In genomic region chr16:11793840-11794239, GRCh38 we compare ENCODE assay signal across 9 cellular contexts. TPM values are rescaled to one million over a fixed set of nuclear protein-coding genes. Genes with fewer than 3 reads are reported as not detected.
DNase-seq lines count a peak whose midpoint lies in the region; ATAC-seq, FAIRE-seq and TF ChIP-seq lines count a peak whose summit lies in the region.
"Had no signal": no experiment of that assay in that cellular context is flagged by ENCODE, and none has a peak within 500 bp of the region (broad histone marks: within the 10 kb centered on the region; RNA-seq: fewer than 3 reads in every experiment).

No MANE protein-coding gene starts in this region.

- H3K36me3 Mint-ChIP-seq in activated naive CD4-positive, alpha-beta T cell treated with anti-CD3 and anti-CD28 coated beads for 36 hours (ENCODE audit: low read depth): peaks cover 47% of the 10 kb centered on the region
- H3K36me3 Mint-ChIP-seq in activated CD8-positive, alpha-beta T cell treated with anti-CD3 and anti-CD28 coated beads, Interleukin-2, amount 10 ng/mL, durations not matched to agents 7 days and 5 days (ENCODE audit: low read depth): peaks cover 44% of the 10 kb centered on the region

- intact Hi-C loops in activated naive CD4-positive, alpha-beta T cell treated with anti-CD3 and anti-CD28 coated beads for 36 hours (cut with micrococcal nuclease): loop anchor here (5.0 to 10.0 kb wide), 2 partner anchors 432 to 539 kb away; partner anchors contain the start of gene SOCS1
- intact Hi-C loops in testis (cut with DNase I; ENCODE audit: low total_unique reads): no loop called here

- no peaks in the 10 kb centered on the region for H3K27me3 Mint-ChIP-seq in activated naive CD4-positive, alpha-beta T cell treated with anti-CD3 and anti-CD28 coated beads for 36 hours (ENCODE audit: low read depth)
- H3K27me3 Mint-ChIP-seq in activated CD8-positive, alpha-beta T cell treated with anti-CD3 and anti-CD28 coated beads, Interleukin-2, amount 10 ng/mL, durations not matched to agents 7 days and 5 days (ENCODE audit: low read depth): no peaks in the 10 kb centered on the region

- H3K36me3 ChIP-seq in keratinocyte (ENCODE audit: control insufficient read depth in 2 of 2, extremely low read depth in 1 of 2, insufficient read depth in 2 of 2, low read length in 2 of 2) (peaks cover 3 to 7% of the 10 kb centered on the region in 2 experiments), testis (ENCODE audit: low read depth, missing control alignments) (no peaks in the 10 kb centered on the region)

- dilution Hi-C loops in keratinocyte (cut with MboI; ENCODE audit: extremely low pct_ligation_motif_present, low sequenced_read_pairs): no loop called here

- POLR2A ChIA-PET in activated CD8-positive, alpha-beta T cell treated with anti-CD3 and anti-CD28 coated beads, Interleukin-2, amount 10 ng/mL, durations not matched to agents 7 days and 5 days (lab: Charles Lee): interaction anchor here (9.5 kb wide), 1 partner anchor 9 kb away, joined by 149 read pairs; no protein-coding TSS in a partner anchor

- CTCF ChIA-PET in activated naive CD4-positive, alpha-beta T cell treated with anti-CD3 and anti-CD28 coated beads for 36 hours (lab: Charles Lee): no interaction called here
- CTCF ChIA-PET in activated CD8-positive, alpha-beta T cell treated with anti-CD3 and anti-CD28 coated beads, Interleukin-2, amount 10 ng/mL, durations not matched to agents 7 days and 5 days (lab: Charles Lee): no interaction called here

- peak overlapping the region; percentile 67 for H3K4me2 ChIP-seq in keratinocyte (ENCODE audit: control insufficient read depth, extremely low read depth, insufficient read depth, low read depth, low read length)

- H3K27ac Mint-ChIP-seq in activated naive CD4-positive, alpha-beta T cell treated with anti-CD3 and anti-CD28 coated beads for 36 hours: peak overlapping the region; percentile 89
- no peak overlapping the region for H3K27ac Mint-ChIP-seq in activated CD8-positive, alpha-beta T cell treated with anti-CD3 and anti-CD28 coated beads, Interleukin-2, amount 10 ng/mL, durations not matched to agents 7 days and 5 days

- no peak for ATAC-seq in activated CD8-positive, alpha-beta T cell treated with anti-CD3 and anti-CD28 coated beads, Interleukin-2, amount 10 ng/mL, durations not matched to agents 7 days and 5 days

- H2AFZ ChIP-seq in keratinocyte (ENCODE audit: control insufficient read depth, low read length): no peak overlapping the region

- H3K9me3 ChIP-seq in keratinocyte (ENCODE audit: control insufficient read depth, low read depth, low read length): no peaks in the 10 kb centered on the region
- no peaks in the 10 kb centered on the region for H3K9me3 ChIP-seq in testis

- WGBS in testis, 2 donors: 40 to 46% methylated on average over 7 of the region's 7 CpGs

- peaks cover 27% of the 10 kb centered on the region for H3K4me1 ChIP-seq in keratinocyte (ENCODE audit: control insufficient read depth, extremely low read depth, insufficient read depth, low read length)
- peaks cover 44% of the 10 kb centered on the region for H3K4me1 ChIP-seq in testis

- TF ChIP-seq CTCF in keratinocyte (optimal IDR thresholded peaks at IDR 0.05 in 1 of 3, IDR thresholded peaks at IDR 0.05 in 1 of 3, conservative IDR thresholded peaks at IDR 0.05 in 1 of 3; ENCODE audit: extremely low read depth in 1 of 3, insufficient read depth in 2 of 3, low read length in 3 of 3) (no peak), testis (IDR thresholded peaks at IDR 0.05) (no peak), GM20000 (IDR thresholded peaks at IDR 0.05; ENCODE audit: extremely low read depth, missing control alignments) (no peak)

- DNase-seq in activated naive CD4-positive, alpha-beta T cell treated with anti-CD3 and anti-CD28 coated beads for 36 hours: peak; percentile 43
- DNase-seq in activated naive CD4-positive, alpha-beta T cell (lab: John Stamatoyannopoulos, UW): no peak
- no peak for DNase-seq in activated CD8-positive, alpha-beta T cell treated with anti-CD3 and anti-CD28 coated beads, Interleukin-2, amount 10 ng/mL, durations not matched to agents 7 days and 5 days
- DNase-seq in keratinocyte (ENCODE audit: low read depth, low spot score) (no peak), testis (peak; percentile 40), cerebellar nuclear complex (lab: John Stamatoyannopoulos, UW) (no peak), GM20000 (ENCODE audit: low spot score) (no peak), NCI-H1048 (lab: John Stamatoyannopoulos, UW) (no peak)
- DNase-seq: EL had no signal

- peak overlapping the region; percentile 37 for H3K27ac ChIP-seq in keratinocyte (ENCODE audit: control insufficient read depth, insufficient read depth, low read length)
- H3K27ac ChIP-seq in testis: peak overlapping the region in 1 of 2 donors; percentile 65

- peaks cover 3% of the 10 kb centered on the region for H3K9me1 ChIP-seq in keratinocyte (ENCODE audit: control insufficient read depth, extremely low read depth, insufficient read depth, low read length)

- H3K27me3 ChIP-seq in keratinocyte (ENCODE audit: control insufficient read depth, extremely low read depth, insufficient read depth, low read length) (no peaks in the 10 kb centered on the region), testis (no peaks in the 10 kb centered on the region)

- no peak for FAIRE-seq in keratinocyte (lab: Jason Lieb, UNC)

- peak overlapping the region in 2 of 3 experiments; percentile 13 to 32 for H3K4me3 ChIP-seq in keratinocyte (ENCODE audit: control insufficient read depth in 2 of 3, extremely low read depth in 1 of 3, insufficient read depth in 2 of 3, low read depth in 1 of 3, low read length in 3 of 3)
- H3K4me3 ChIP-seq in testis: no peak overlapping the region

- peak overlapping the region; percentile 47 for H3K9ac ChIP-seq in keratinocyte (ENCODE audit: control insufficient read depth, extremely low read depth, insufficient read depth, low read length)

- H3K79me2 ChIP-seq in keratinocyte (ENCODE audit: control insufficient read depth, insufficient read depth, low read length): peaks cover 89% of the 10 kb centered on the region

- no peaks in the 10 kb centered on the region for H3K9me3 Mint-ChIP-seq in activated naive CD4-positive, alpha-beta T cell treated with anti-CD3 and anti-CD28 coated beads for 36 hours
- H3K9me3 Mint-ChIP-seq in activated CD8-positive, alpha-beta T cell treated with anti-CD3 and anti-CD28 coated beads, Interleukin-2, amount 10 ng/mL, durations not matched to agents 7 days and 5 days (ENCODE audit: insufficient read depth): no peaks in the 10 kb centered on the region

- H3K4me1 Mint-ChIP-seq in activated naive CD4-positive, alpha-beta T cell treated with anti-CD3 and anti-CD28 coated beads for 36 hours (ENCODE audit: low read depth): peaks cover 73% of the 10 kb centered on the region
- H3K4me1 Mint-ChIP-seq in activated CD8-positive, alpha-beta T cell treated with anti-CD3 and anti-CD28 coated beads, Interleukin-2, amount 10 ng/mL, durations not matched to agents 7 days and 5 days (ENCODE audit: low read depth): peaks cover 66% of the 10 kb centered on the region

- H3K4me3 Mint-ChIP-seq in activated naive CD4-positive, alpha-beta T cell treated with anti-CD3 and anti-CD28 coated beads for 36 hours: peak overlapping the region; percentile 84
- H3K4me3 Mint-ChIP-seq in activated CD8-positive, alpha-beta T cell treated with anti-CD3 and anti-CD28 coated beads, Interleukin-2, amount 10 ng/mL, durations not matched to agents 7 days and 5 days: peak overlapping the region; percentile 17

- no peak for TF ChIP-seq POLR2A in testis (IDR thresholded peaks at IDR 0.05)

- no peaks in the 10 kb centered on the region for H4K20me1 ChIP-seq in keratinocyte (ENCODE audit: control insufficient read depth, extremely low read depth, insufficient read depth, low read length)

RNA-seq across cellular contexts. Expression of gene ZC3H7A, which starts 3.2 kb away (rescaled TPM):
- total RNA-seq in activated naive CD4-positive, alpha-beta T cell treated with anti-CD3 and anti-CD28 coated beads for 36 hours: 100 to 1,000 TPM; 123 to 127 TPM
- 10 to 100 TPM; 58.9 TPM for total RNA-seq in activated CD8-positive, alpha-beta T cell treated with anti-CD3 and anti-CD28 coated beads, Interleukin-2, amount 10 ng/mL, durations not matched to agents 7 days and 5 days
- polyA plus RNA-seq in keratinocyte (23.0 to 51.4 TPM (median 43.9 TPM) in 3 replicates), testis (ENCODE audit: insufficient read depth, low read depth, low replicate concordance) (24.6 TPM)
- 75.3 TPM for polyA plus RNA-seq in keratinocyte (2011; ENCODE audit: low read depth)
- polyA plus RNA-seq in keratinocyte (2011; cell fraction: cytosol; rRNA removed): 41.0 and 72.1 TPM in 2 replicates
- 88.0 and 106 TPM in 2 replicates for polyA plus RNA-seq in keratinocyte (2011; cell fraction: nucleus; rRNA removed)
- 20.7 and 32.5 TPM in 2 replicates for polyA plus RNA-seq in keratinocyte (2012; ENCODE audit: low replicate concordance)
- polyA minus RNA-seq in keratinocyte: 20.4 to 40.8 TPM (median 22.9 TPM) in 3 replicates
- 16.7 TPM for polyA minus RNA-seq in keratinocyte (2011; cell fraction: cytosol; rRNA and poly(A)+ RNA removed)
- 21.2 and 47.1 TPM in 2 replicates for polyA minus RNA-seq in keratinocyte (2011; cell fraction: nucleus; rRNA and poly(A)+ RNA removed)
- 10 to 100 TPM; 41.4 to 48.8 TPM for total RNA-seq in testis

RNA-seq across cellular contexts. Expression of gene TXNDC11, which starts 51.2 kb away (rescaled TPM):
- 10 to 100 TPM; 24.6 to 25.5 TPM for total RNA-seq in activated naive CD4-positive, alpha-beta T cell treated with anti-CD3 and anti-CD28 coated beads for 36 hours
- 10 to 100 TPM; 30.1 to 34.4 TPM for total RNA-seq in activated CD8-positive, alpha-beta T cell treated with anti-CD3 and anti-CD28 coated beads, Interleukin-2, amount 10 ng/mL, durations not matched to agents 7 days and 5 days
- polyA plus RNA-seq in keratinocyte: 34.2 to 50.3 TPM (median 35.9 TPM) in 3 replicates
- polyA plus RNA-seq in keratinocyte (2011; ENCODE audit: low read depth): 28.8 TPM
- 24.6 and 26.6 TPM in 2 replicates for polyA plus RNA-seq in keratinocyte (2011; cell fraction: cytosol; rRNA removed)
- 54.3 and 56.9 TPM in 2 replicates for polyA plus RNA-seq in keratinocyte (2011; cell fraction: nucleus; rRNA removed)
- polyA plus RNA-seq in keratinocyte (2012; ENCODE audit: low replicate concordance): 19.0 and 27.4 TPM in 2 replicates
- 30.2 to 35.8 TPM (median 33.7 TPM) in 3 replicates for polyA minus RNA-seq in keratinocyte
- 16.3 TPM for polyA minus RNA-seq in keratinocyte (2011; cell fraction: cytosol; rRNA and poly(A)+ RNA removed)
- 29.4 and 43.4 TPM in 2 replicates for polyA minus RNA-seq in keratinocyte (2011; cell fraction: nucleus; rRNA and poly(A)+ RNA removed)
- total RNA-seq in testis: 10 to 100 TPM; 42.3 to 45.3 TPM
- polyA plus RNA-seq in testis (ENCODE audit: insufficient read depth, low read depth, low replicate concordance): 34.4 TPM

RNA-seq across cellular contexts. Expression of gene RSL1D1, which starts 57.5 kb away (rescaled TPM):
- total RNA-seq in activated naive CD4-positive, alpha-beta T cell treated with anti-CD3 and anti-CD28 coated beads for 36 hours: 100 to 1,000 TPM; 354 to 365 TPM
- 100 to 1,000 TPM; 156 to 158 TPM for total RNA-seq in activated CD8-positive, alpha-beta T cell treated with anti-CD3 and anti-CD28 coated beads, Interleukin-2, amount 10 ng/mL, durations not matched to agents 7 days and 5 days
- polyA plus RNA-seq in keratinocyte (84.2 to 185 TPM (median 172 TPM) in 3 replicates), testis (ENCODE audit: insufficient read depth, low read depth, low replicate concordance) (101 TPM)
- polyA plus RNA-seq in keratinocyte (2011; ENCODE audit: low read depth): 255 TPM
- polyA plus RNA-seq in keratinocyte (2011; cell fraction: cytosol; rRNA removed): 171 and 313 TPM in 2 replicates
- 79.4 and 121 TPM in 2 replicates for polyA plus RNA-seq in keratinocyte (2011; cell fraction: nucleus; rRNA removed)
- polyA plus RNA-seq in keratinocyte (2012; ENCODE audit: low replicate concordance): 132 and 161 TPM in 2 replicates
- polyA minus RNA-seq in keratinocyte: 7.4 to 81.4 TPM (median 39.6 TPM) in 3 replicates
- polyA minus RNA-seq in keratinocyte (2011; cell fraction: cytosol; rRNA and poly(A)+ RNA removed): 115 TPM
- 18.3 and 47.7 TPM in 2 replicates for polyA minus RNA-seq in keratinocyte (2011; cell fraction: nucleus; rRNA and poly(A)+ RNA removed)
- total RNA-seq in testis: 10 to 100 TPM; 79.3 to 97.6 TPM

Comparison
In these comparisons a context has a peak if more than half of its experiments do, and no peak if none do; other contexts are left out.
1. DNase-seq: peak in activated naive CD4-positive, alpha-beta T cell treated with anti-CD3 and anti-CD28 coated beads for 36 hours (single experiment) and testis (single experiment); none in activated naive CD4-positive, alpha-beta T cell (0 of 4), activated CD8-positive, alpha-beta T cell treated with anti-CD3 and anti-CD28 coated beads, Interleukin-2, amount 10 ng/mL, durations not matched to agents 7 days and 5 days (single experiment), keratinocyte (single experiment), cerebellar nuclear complex (0 of 2), GM20000 (single experiment) and NCI-H1048 (single experiment).
2. H3K4me3 ChIP-seq: peak in keratinocyte (2 of 3); none in testis (0 of 2).